ENCODE assay signal across 11 cellular contexts in genomic region chr13:41496420-41497234, GRCh38. TPM values are rescaled to one million over a fixed set of nuclear protein-coding genes. Genes with fewer than 3 reads are reported as not detected.
DNase-seq lines count a peak whose midpoint lies in the region; ATAC-seq, FAIRE-seq and TF ChIP-seq lines count a peak whose summit lies in the region.
"Had no signal": no experiment of that assay in that cellular context is flagged by ENCODE, and none has a peak within 500 bp of the region (broad histone marks: within the 10 kb centered on the region; RNA-seq: fewer than 3 reads in every experiment).

No MANE protein-coding gene starts in this region.

- no peaks in the 10 kb centered on the region for H3K36me3 ChIP-seq in gastrocnemius medialis
- H3K36me3 ChIP-seq: adrenal gland had no signal

- no peaks in the 10 kb centered on the region for H3K36me3 Mint-ChIP-seq in activated CD4-positive, alpha-beta memory T cell treated with anti-CD3 and anti-CD28 coated beads for 36 hours
- H3K36me3 Mint-ChIP-seq in activated CD4-positive, alpha-beta memory T cell treated with anti-CD3 and anti-CD28 coated beads, Interleukin-2, amount 10 ng/mL, durations not matched to agents 7 days and 5 days (ENCODE audit: low read depth): no peaks in the 10 kb centered on the region
- no peaks in the 10 kb centered on the region for H3K36me3 Mint-ChIP-seq in dendritic cell treated with granulocyte-macrophage colony-stimulating factor and Interleukin-4, amounts not matched to agents 40 ng/mL and 50 ng/mL, for 4 days (ENCODE audit: low read depth)

- no peak overlapping the region for H3K4me3 ChIP-seq in gastrocnemius medialis
- H3K4me3 ChIP-seq: adrenal gland had no signal

- no peak for DNase-seq in activated CD4-positive, alpha-beta memory T cell treated with anti-CD3 and anti-CD28 coated beads for 36 hours
- DNase-seq in activated CD4-positive, alpha-beta memory T cell treated with anti-CD3 and anti-CD28 coated beads, Interleukin-2, amount 10 ng/mL, durations not matched to agents 7 days and 5 days: no peak
- DNase-seq in HTR-8/SVneo (ENCODE audit: insufficient read length, low spot score) (peak; percentile 6), gastrocnemius medialis (no peak), DMS79 treated with DMSO at 0.1 percent for 48 hours (lab: John Stamatoyannopoulos, UW) (no peak)
- DNase-seq: adrenal gland, AML-193 had no signal

- no peaks in the 10 kb centered on the region for H3K9me3 ChIP-seq in gastrocnemius medialis
- H3K9me3 ChIP-seq: adrenal gland had no signal

- intact Hi-C loops in activated CD4-positive, alpha-beta memory T cell treated with anti-CD3 and anti-CD28 coated beads for 36 hours (cut with micrococcal nuclease): loop anchor here (1.0 to 5.0 kb wide), 3 partner anchors 31 to 901 kb away; no protein-coding TSS in a partner anchor
- intact Hi-C loops in dendritic cell treated with granulocyte-macrophage colony-stimulating factor and Interleukin-4, amounts not matched to agents 40 ng/mL and 50 ng/mL, for 4 days (cut with micrococcal nuclease): no loop called here
- intact Hi-C loops in gastrocnemius medialis (cut with DNase I; ENCODE audit: low total_unique reads): loop anchor here (2.0 kb wide), 1 partner anchor 38 kb away; no protein-coding TSS in a partner anchor

- peak overlapping the region; percentile 24 for H3K27ac Mint-ChIP-seq in activated CD4-positive, alpha-beta memory T cell treated with anti-CD3 and anti-CD28 coated beads for 36 hours
- no peak overlapping the region for H3K27ac Mint-ChIP-seq in activated CD4-positive, alpha-beta memory T cell treated with anti-CD3 and anti-CD28 coated beads, Interleukin-2, amount 10 ng/mL, durations not matched to agents 7 days and 5 days
- H3K27ac Mint-ChIP-seq in dendritic cell treated with granulocyte-macrophage colony-stimulating factor and Interleukin-4, amounts not matched to agents 40 ng/mL and 50 ng/mL, for 4 days: peak overlapping the region; percentile 41

- H3K4me1 ChIP-seq in gastrocnemius medialis: peaks cover 16 to 19% of the 10 kb centered on the region in 2 donors

- no peak for TF ChIP-seq CTCF in gastrocnemius medialis (IDR thresholded peaks at IDR 0.05 in 4 of 5, conservative IDR thresholded peaks at IDR 0.05 in 1 of 5)

- H3K27me3 ChIP-seq in gastrocnemius medialis: no peaks in the 10 kb centered on the region
- H3K27me3 ChIP-seq: adrenal gland had no signal

- no peaks in the 10 kb centered on the region for H3K9me3 Mint-ChIP-seq in activated CD4-positive, alpha-beta memory T cell treated with anti-CD3 and anti-CD28 coated beads for 36 hours
- H3K9me3 Mint-ChIP-seq in activated CD4-positive, alpha-beta memory T cell treated with anti-CD3 and anti-CD28 coated beads, Interleukin-2, amount 10 ng/mL, durations not matched to agents 7 days and 5 days: no peaks in the 10 kb centered on the region
- no peaks in the 10 kb centered on the region for H3K9me3 Mint-ChIP-seq in dendritic cell treated with granulocyte-macrophage colony-stimulating factor and Interleukin-4, amounts not matched to agents 40 ng/mL and 50 ng/mL, for 4 days

- no peak for FAIRE-seq in HTR-8/SVneo (lab: Jason Lieb, UNC)
- FAIRE-seq: endometrium had no signal

- H3K27me3 Mint-ChIP-seq in activated CD4-positive, alpha-beta memory T cell treated with anti-CD3 and anti-CD28 coated beads for 36 hours: no peaks in the 10 kb centered on the region
- H3K27me3 Mint-ChIP-seq in activated CD4-positive, alpha-beta memory T cell treated with anti-CD3 and anti-CD28 coated beads, Interleukin-2, amount 10 ng/mL, durations not matched to agents 7 days and 5 days: no peaks in the 10 kb centered on the region
- H3K27me3 Mint-ChIP-seq in dendritic cell treated with granulocyte-macrophage colony-stimulating factor and Interleukin-4, amounts not matched to agents 40 ng/mL and 50 ng/mL, for 4 days: peaks cover 5% of the 10 kb centered on the region

- in situ Hi-C loops in gastrocnemius medialis (cut with MboI; ENCODE audit: low sequenced_read_pairs in 4 of 4): no loop called here

- peak; percentile 25 to 47 for ATAC-seq in gastrocnemius medialis
- no peak for ATAC-seq in GM19463 (IDR thresholded peaks at IDR 0.05; ENCODE audit: unreplicated experiment)
- no peak for ATAC-seq in HG02678 (IDR thresholded peaks at IDR 0.05; ENCODE audit: unreplicated experiment)

- CTCF ChIA-PET in activated CD4-positive, alpha-beta memory T cell treated with anti-CD3 and anti-CD28 coated beads for 36 hours (lab: Charles Lee): interaction anchor here (1.6 to 2.6 kb wide), 2 partner anchors 27 to 37 kb away, joined by 5 to 10 read pairs; no protein-coding TSS in a partner anchor
- CTCF ChIA-PET in activated CD4-positive, alpha-beta memory T cell treated with anti-CD3 and anti-CD28 coated beads, Interleukin-2, amount 10 ng/mL, durations not matched to agents 7 days and 5 days (lab: Charles Lee): interaction anchor here (0.9 to 1.5 kb wide), 2 partner anchors 31 to 37 kb away, joined by 4 to 6 read pairs; no protein-coding TSS in a partner anchor

- peak overlapping the region; percentile 33 to 52 (median 43) for H3K27ac ChIP-seq in gastrocnemius medialis
- H3K27ac ChIP-seq: adrenal gland had no signal

- POLR2A ChIA-PET in activated CD4-positive, alpha-beta memory T cell treated with anti-CD3 and anti-CD28 coated beads for 36 hours (lab: Charles Lee): interaction anchor here (2.5 to 6.9 kb wide), 2 partner anchors 33 to 38 kb away, joined by 7 to 40 read pairs; no protein-coding TSS in a partner anchor
- POLR2A ChIA-PET in activated CD4-positive, alpha-beta memory T cell treated with anti-CD3 and anti-CD28 coated beads, Interleukin-2, amount 10 ng/mL, durations not matched to agents 7 days and 5 days (lab: Charles Lee): interaction anchor here (0.9 to 6.5 kb wide), 2 partner anchors 32 to 36 kb away, joined by 3 to 52 read pairs; no protein-coding TSS in a partner anchor

- H3K4me1 Mint-ChIP-seq in activated CD4-positive, alpha-beta memory T cell treated with anti-CD3 and anti-CD28 coated beads for 36 hours (ENCODE audit: low read depth): peaks cover 88% of the 10 kb centered on the region
- peaks cover 66% of the 10 kb centered on the region for H3K4me1 Mint-ChIP-seq in activated CD4-positive, alpha-beta memory T cell treated with anti-CD3 and anti-CD28 coated beads, Interleukin-2, amount 10 ng/mL, durations not matched to agents 7 days and 5 days
- H3K4me1 Mint-ChIP-seq in dendritic cell treated with granulocyte-macrophage colony-stimulating factor and Interleukin-4, amounts not matched to agents 40 ng/mL and 50 ng/mL, for 4 days (ENCODE audit: low read depth): peaks cover 58% of the 10 kb centered on the region

- no peak overlapping the region for H3K4me3 Mint-ChIP-seq in activated CD4-positive, alpha-beta memory T cell treated with anti-CD3 and anti-CD28 coated beads for 36 hours
- no peak overlapping the region for H3K4me3 Mint-ChIP-seq in activated CD4-positive, alpha-beta memory T cell treated with anti-CD3 and anti-CD28 coated beads, Interleukin-2, amount 10 ng/mL, durations not matched to agents 7 days and 5 days
- H3K4me3 Mint-ChIP-seq in dendritic cell treated with granulocyte-macrophage colony-stimulating factor and Interleukin-4, amounts not matched to agents 40 ng/mL and 50 ng/mL, for 4 days: no peak overlapping the region

- TF ChIP-seq POLR2A in gastrocnemius medialis (IDR thresholded peaks at IDR 0.05): no peak

RNA-seq across cellular contexts. Expression of gene RGCC, which starts 39.3 kb away (rescaled TPM):
- total RNA-seq in activated CD4-positive, alpha-beta memory T cell treated with anti-CD3 and anti-CD28 coated beads for 36 hours: 10 to 100 TPM; 94.8 to 96.8 TPM
- total RNA-seq in activated CD4-positive, alpha-beta memory T cell treated with anti-CD3 and anti-CD28 coated beads, Interleukin-2, amount 10 ng/mL, durations not matched to agents 7 days and 5 days: 10 to 100 TPM; 58.0 to 62.4 TPM
- 100 to 1,000 TPM in 2 of 4 donors, 10 to 100 TPM in 2; 56.1 to 135 (median 92.0) TPM for total RNA-seq in gastrocnemius medialis

Comparison
In these comparisons a context has a peak if more than half of its experiments do, and no peak if none do; other contexts are left out.
1. ATAC-seq: peak in gastrocnemius medialis (2 of 2); none in GM19463 (single experiment) and HG02678 (single experiment).